In the genomic region with DNA sequence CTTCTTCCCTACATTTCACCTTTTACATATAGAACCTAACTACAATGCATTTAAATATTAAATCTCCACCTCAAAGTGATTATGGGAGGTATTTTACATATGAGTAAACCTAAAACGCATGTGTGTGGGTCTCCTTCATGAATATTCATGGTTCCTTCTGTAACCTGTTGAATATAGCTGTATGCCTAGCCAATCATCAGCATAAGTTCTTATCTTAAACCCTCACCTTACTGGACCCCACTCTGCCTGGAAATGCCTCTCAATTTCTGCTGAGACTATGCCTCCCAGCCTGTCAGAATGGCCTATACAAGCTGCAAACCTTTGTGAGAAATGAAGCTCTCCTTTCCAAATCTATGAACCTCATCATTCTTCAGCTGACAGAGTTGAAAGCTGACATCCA, we compare ENCODE assay signal across 15 cellular contexts. TPM values are rescaled to one million over a fixed set of nuclear protein-coding genes. Genes with fewer than 3 reads are reported as not detected.
DNase-seq lines count a peak whose midpoint lies in the region; ATAC-seq and TF ChIP-seq lines count a peak whose summit lies in the region.
"Had no signal": no experiment of that assay in that cellular context is flagged by ENCODE, and none has a peak within 500 bp of the region (broad histone marks: within the 10 kb centered on the region; RNA-seq: fewer than 3 reads in every experiment).

No MANE protein-coding gene starts in this region.

- no peaks in the 10 kb centered on the region for H3K27me3 Mint-ChIP-seq in activated CD4-positive, alpha-beta memory T cell treated with anti-CD3 and anti-CD28 coated beads, Interleukin-2, amount 10 ng/mL, durations not matched to agents 7 days and 5 days
- no peaks in the 10 kb centered on the region for H3K27me3 Mint-ChIP-seq in activated CD4-positive, alpha-beta memory T cell treated with anti-CD3 and anti-CD28 coated beads for 36 hours
- peaks cover 3% of the 10 kb centered on the region for H3K27me3 Mint-ChIP-seq in GM23338 (ENCODE audit: insufficient read depth, low read depth, poor library complexity)
- no peaks in the 10 kb centered on the region for H3K27me3 Mint-ChIP-seq in WTC11 (ENCODE audit: low read depth)
- no peaks in the 10 kb centered on the region for H3K27me3 Mint-ChIP-seq in naive thymus-derived CD4-positive, alpha-beta T cell

- no peaks in the 10 kb centered on the region for H3K9me2 ChIP-seq in GM23338 (ENCODE audit: insufficient read depth)

- H2AFZ ChIP-seq in GM23338: no peak overlapping the region

- peak overlapping the region; percentile 28; the same call in 1 of the 2 replicates for H3K4me2 ChIP-seq in GM23338
- H3K4me2 ChIP-seq: BLaER1 had no signal

- no peak overlapping the region for H3K4me3 Mint-ChIP-seq in activated CD4-positive, alpha-beta memory T cell treated with anti-CD3 and anti-CD28 coated beads, Interleukin-2, amount 10 ng/mL, durations not matched to agents 7 days and 5 days
- no peak overlapping the region for H3K4me3 Mint-ChIP-seq in activated CD4-positive, alpha-beta memory T cell treated with anti-CD3 and anti-CD28 coated beads for 36 hours
- H3K4me3 Mint-ChIP-seq in GM23338 (no peak overlapping the region), WTC11 (peak overlapping the region; percentile 16; the same call in 1 of the 2 replicates)
- H3K4me3 Mint-ChIP-seq in naive thymus-derived CD4-positive, alpha-beta T cell: peak overlapping the region in 1 of 10 donors; percentile 20

- H3K27ac ChIP-seq in GM23338 (ENCODE audit: low read depth) (peak overlapping the region; percentile 52; the same call in 1 of the 2 replicates), iPS-20b (ENCODE audit: low read length) (no peak overlapping the region)
- H3K27ac ChIP-seq in naive thymus-derived CD4-positive, alpha-beta T cell (ENCODE audit: low read depth, low read length): no peak overlapping the region
- H3K27ac ChIP-seq: BLaER1, HL-60 had no signal

- peaks cover 37% of the 10 kb centered on the region for H3K79me2 ChIP-seq in GM23338 (replicated peaks; ENCODE audit: insufficient read depth)

- H3K4me1 Mint-ChIP-seq in activated CD4-positive, alpha-beta memory T cell treated with anti-CD3 and anti-CD28 coated beads, Interleukin-2, amount 10 ng/mL, durations not matched to agents 7 days and 5 days: peaks cover 6% of the 10 kb centered on the region
- H3K4me1 Mint-ChIP-seq in activated CD4-positive, alpha-beta memory T cell treated with anti-CD3 and anti-CD28 coated beads for 36 hours (ENCODE audit: low read depth): peaks cover 53% of the 10 kb centered on the region
- H3K4me1 Mint-ChIP-seq in GM23338: peaks cover 19% of the 10 kb centered on the region
- peaks cover 42% of the 10 kb centered on the region for H3K4me1 Mint-ChIP-seq in WTC11
- H3K4me1 Mint-ChIP-seq in naive thymus-derived CD4-positive, alpha-beta T cell: peaks cover 21 to 89% (median 65%) of the 10 kb centered on the region in 7 donors

- H3K27me3 ChIP-seq in GM23338 (ENCODE audit: insufficient read depth) (no peaks in the 10 kb centered on the region), iPS-20b (ENCODE audit: insufficient read depth, low read length) (no peaks in the 10 kb centered on the region)
- no peaks in the 10 kb centered on the region for H3K27me3 ChIP-seq in naive thymus-derived CD4-positive, alpha-beta T cell (ENCODE audit: control insufficient read depth in 2 of 2, insufficient read depth in 2 of 2, low read length in 2 of 2)
- H3K27me3 ChIP-seq: BLaER1 had no signal

- H3K27ac Mint-ChIP-seq in activated CD4-positive, alpha-beta memory T cell treated with anti-CD3 and anti-CD28 coated beads, Interleukin-2, amount 10 ng/mL, durations not matched to agents 7 days and 5 days: peak overlapping the region; percentile 4
- H3K27ac Mint-ChIP-seq in activated CD4-positive, alpha-beta memory T cell treated with anti-CD3 and anti-CD28 coated beads for 36 hours: no peak overlapping the region
- H3K27ac Mint-ChIP-seq in GM23338 (peak overlapping the region; percentile 53; the same call in 1 of the 2 replicates), WTC11 (peak overlapping the region; percentile 29; the same call in 1 of the 2 replicates)
- H3K27ac Mint-ChIP-seq in naive thymus-derived CD4-positive, alpha-beta T cell: peak overlapping the region in 4 of 9 donors; percentile 30 to 54 (median 46)

- no peaks in the 10 kb centered on the region for H4K20me1 ChIP-seq in GM23338 (replicated peaks; ENCODE audit: insufficient read depth)
- H4K20me1 ChIP-seq: BLaER1 had no signal

- TF ChIP-seq CTCF in GM23338 (conservative IDR thresholded peaks at IDR 0.05; ENCODE audit: low read depth in 2 of 2) (no peak), WTC11 (IDR thresholded peaks at IDR 0.05) (no peak)

- H3K4me3 ChIP-seq in GM23338 (no peak overlapping the region), iPS-20b (ENCODE audit: low read length) (peak overlapping the region; percentile 17)
- no peak overlapping the region for H3K4me3 ChIP-seq in naive thymus-derived CD4-positive, alpha-beta T cell (ENCODE audit: low read length)
- H3K4me3 ChIP-seq: BLaER1 had no signal

- CTCF ChIA-PET in activated CD4-positive, alpha-beta memory T cell treated with anti-CD3 and anti-CD28 coated beads, Interleukin-2, amount 10 ng/mL, durations not matched to agents 7 days and 5 days (lab: Charles Lee): interaction anchor here (1.1 kb wide), 1 partner anchor 9 kb away, joined by 4 read pairs; no protein-coding TSS in a partner anchor
- CTCF ChIA-PET in activated CD4-positive, alpha-beta memory T cell treated with anti-CD3 and anti-CD28 coated beads for 36 hours (lab: Charles Lee): interaction anchor here (1.6 kb wide), 1 partner anchor 65 kb away, joined by 4 read pairs; no protein-coding TSS in a partner anchor
- CTCF ChIA-PET in WTC11 (lab: Charles Lee): interaction anchor here (1.5 kb wide), 1 partner anchor 65 kb away, joined by 5 read pairs; no protein-coding TSS in a partner anchor
- CTCF ChIA-PET in naive thymus-derived CD4-positive, alpha-beta T cell (lab: Charles Lee): no interaction called here

- H3K4me1 ChIP-seq in GM23338 (ENCODE audit: insufficient read depth): peaks cover 18% of the 10 kb centered on the region
- peaks cover 18% of the 10 kb centered on the region; the same call in 1 of the 2 replicates for H3K4me1 ChIP-seq in iPS-20b (ENCODE audit: insufficient read depth, low read length)
- H3K4me1 ChIP-seq in naive thymus-derived CD4-positive, alpha-beta T cell (ENCODE audit: control insufficient read depth in 2 of 2, insufficient read depth in 2 of 2, low read length in 2 of 2): no peaks in the 10 kb centered on the region
- H3K4me1 ChIP-seq: BLaER1 had no signal

- no peak for DNase-seq in activated CD4-positive, alpha-beta memory T cell treated with anti-CD3 and anti-CD28 coated beads, Interleukin-2, amount 10 ng/mL, durations not matched to agents 7 days and 5 days
- DNase-seq in activated CD4-positive, alpha-beta memory T cell treated with anti-CD3 and anti-CD28 coated beads for 36 hours: no peak
- DNase-seq in GM23338 (ENCODE audit: low spot score) (peak; percentile 20), WTC11 (ENCODE audit: low spot score) (no peak), NCI-H82 treated with DMSO at 0.1 percent for 48 hours (lab: John Stamatoyannopoulos, UW; ENCODE audit: unreplicated experiment) (no peak)
- no peak for DNase-seq in naive thymus-derived CD4-positive, alpha-beta T cell
- DNase-seq: 8988T, AML-193, Calu3, DMS 273 treated with DMSO at 0.1 percent for 48 hours, H7 had no signal

- peaks cover 66% of the 10 kb centered on the region for H3K36me3 Mint-ChIP-seq in activated CD4-positive, alpha-beta memory T cell treated with anti-CD3 and anti-CD28 coated beads, Interleukin-2, amount 10 ng/mL, durations not matched to agents 7 days and 5 days (ENCODE audit: low read depth)
- H3K36me3 Mint-ChIP-seq in activated CD4-positive, alpha-beta memory T cell treated with anti-CD3 and anti-CD28 coated beads for 36 hours: peaks cover 42% of the 10 kb centered on the region
- H3K36me3 Mint-ChIP-seq in GM23338 (ENCODE audit: low read depth): peaks cover 32% of the 10 kb centered on the region
- peaks cover 29% of the 10 kb centered on the region for H3K36me3 Mint-ChIP-seq in WTC11
- H3K36me3 Mint-ChIP-seq in naive thymus-derived CD4-positive, alpha-beta T cell: peaks cover 16 to 76% (median 58%) of the 10 kb centered on the region in 5 donors

- H3K9me3 ChIP-seq in iPS-20b (ENCODE audit: insufficient read depth, low read depth, low read length): peaks cover 9% of the 10 kb centered on the region
- H3K9me3 ChIP-seq in naive thymus-derived CD4-positive, alpha-beta T cell (ENCODE audit: control insufficient read depth in 2 of 3, low read length in 3 of 3): peaks cover 0 to 8% (median 4%) of the 10 kb centered on the region in 3 experiments

- peaks cover 13% of the 10 kb centered on the region for H3K9me3 Mint-ChIP-seq in activated CD4-positive, alpha-beta memory T cell treated with anti-CD3 and anti-CD28 coated beads, Interleukin-2, amount 10 ng/mL, durations not matched to agents 7 days and 5 days
- peaks cover 12% of the 10 kb centered on the region for H3K9me3 Mint-ChIP-seq in activated CD4-positive, alpha-beta memory T cell treated with anti-CD3 and anti-CD28 coated beads for 36 hours
- H3K9me3 Mint-ChIP-seq in GM23338 (peaks cover 18% of the 10 kb centered on the region; the same call in 2 of the 3 replicates), WTC11 (peaks cover 20% of the 10 kb centered on the region)
- peaks cover 0 to 13% (median 4%) of the 10 kb centered on the region in 11 donors for H3K9me3 Mint-ChIP-seq in naive thymus-derived CD4-positive, alpha-beta T cell

- POLR2A ChIA-PET in activated CD4-positive, alpha-beta memory T cell treated with anti-CD3 and anti-CD28 coated beads, Interleukin-2, amount 10 ng/mL, durations not matched to agents 7 days and 5 days (lab: Charles Lee): no interaction called here
- POLR2A ChIA-PET in activated CD4-positive, alpha-beta memory T cell treated with anti-CD3 and anti-CD28 coated beads for 36 hours (lab: Charles Lee): no interaction called here
- POLR2A ChIA-PET in WTC11 (lab: Charles Lee): no interaction called here
- POLR2A ChIA-PET in naive thymus-derived CD4-positive, alpha-beta T cell (lab: Charles Lee): interaction anchor here (0.6 kb wide), 1 partner anchor 80 kb away, joined by 4 read pairs; no protein-coding TSS in a partner anchor

- intact Hi-C loops in activated CD4-positive, alpha-beta memory T cell treated with anti-CD3 and anti-CD28 coated beads for 36 hours (cut with micrococcal nuclease): loop anchor here (2.0 kb wide), 2 partner anchors 21 to 79 kb away; a partner anchor contains a TSS
- intact Hi-C loops in naive thymus-derived CD4-positive, alpha-beta T cell (cut with micrococcal nuclease): loop anchor here in 1 of 2 donors (1.0 kb wide), 1 partner anchor 9 kb away; no protein-coding TSS in a partner anchor

- no peaks in the 10 kb centered on the region for H3F3A ChIP-seq in GM23338 (replicated peaks; ENCODE audit: low read depth)

- H3K36me3 ChIP-seq in GM23338 (ENCODE audit: insufficient read depth) (peaks cover 6% of the 10 kb centered on the region; the same call in 1 of the 2 replicates), iPS-20b (ENCODE audit: insufficient read depth, low read depth, low read length) (no peaks in the 10 kb centered on the region)
- H3K36me3 ChIP-seq in naive thymus-derived CD4-positive, alpha-beta T cell (ENCODE audit: control insufficient read depth in 2 of 3, insufficient read depth in 3 of 3, low read length in 3 of 3): peaks cover 0 to 28% (median 0%) of the 10 kb centered on the region in 3 experiments

- peak; percentile 61 for ATAC-seq in GM23338
- peak; percentile 61 for ATAC-seq in WTC11
- no peak for ATAC-seq in naive thymus-derived CD4-positive, alpha-beta T cell
- no peak for ATAC-seq in GM19328 (IDR thresholded peaks at IDR 0.05; ENCODE audit: unreplicated experiment)

- H3K9ac ChIP-seq in iPS-20b (ENCODE audit: low read depth, low read length): no peak overlapping the region
- H3K9ac ChIP-seq: BLaER1 had no signal

RNA-seq across cellular contexts. Expression of a gene that starts 21.3 kb away (rescaled TPM):
- total RNA-seq in activated CD4-positive, alpha-beta memory T cell treated with anti-CD3 and anti-CD28 coated beads, Interleukin-2, amount 10 ng/mL, durations not matched to agents 7 days and 5 days: 10 to 100 TPM; 36.2 to 38.0 TPM
- 10 to 100 TPM; 21.1 to 23.3 TPM for total RNA-seq in activated CD4-positive, alpha-beta memory T cell treated with anti-CD3 and anti-CD28 coated beads for 36 hours
- 10.1 and 13.4 TPM in 2 replicates for total RNA-seq in GM23338 (2014; rRNA removed; shearing (Covaris generic))
- polyA plus RNA-seq in GM23338 (2016; fragmentation: Nextera tagmentation; extraction: Ambion mirVana): 9.1 and 10.8 TPM in 2 replicates
- 19.6 to 32.5 TPM (median 21.8 TPM) in 3 replicates for total RNA-seq in WTC11 (2021)
- total RNA-seq in naive thymus-derived CD4-positive, alpha-beta T cell: 10 to 100 TPM; 51.1 to 89.1 (median 78.6) TPM
- polyA plus RNA-seq in naive thymus-derived CD4-positive, alpha-beta T cell: 10 to 100 TPM; 47.3 to 47.8 TPM

Comparison
In these comparisons a context has a peak if more than half of its experiments do, and no peak if none do; other contexts are left out.
1. ATAC-seq: peak in GM23338 (single experiment) and WTC11 (single experiment); none in naive thymus-derived CD4-positive, alpha-beta T cell (single experiment) and GM19328 (single experiment).